Comparison of ENCODE assay signal across 18 cellular contexts in genomic region chr1:26603856-26604255, GRCh38.
"Had no signal": no experiment of that assay in that cellular context is flagged by ENCODE, and none has a peak within 500 bp of the region (broad histone marks: within the 10 kb centered on the region; RNA-seq: fewer than 3 reads in every experiment).

No MANE protein-coding gene starts in this region.

- H3K9me3 ChIP-seq: adrenal gland, ascending aorta, ovary, prostate gland, thyroid gland had no signal

- H3K27ac ChIP-seq: adrenal gland, ascending aorta, brain microvascular endothelial cell, ovary, prostate gland, thyroid gland had no signal

- DNase-seq: activated CD4-positive, alpha-beta T cell treated with anti-CD3 and anti-CD28 coated beads, Interleukin-2, amount 50 U/mL, for 4 hours; activated CD8-positive, alpha-beta memory T cell treated with anti-CD3 and anti-CD28 coated beads, Interleukin-2, amount 50 U/mL, for 4 hours; activated T-cell treated with anti-CD3 and anti-CD28 coated beads, Interleukin-2, amount 50 U/mL, for 24 hours; adrenal gland; brain microvascular endothelial cell; effector memory CD4-positive, alpha-beta T cell; hypothalamus; left ventricle myocardium superior; ovary; stimulated activated CD4-positive, alpha-beta T cell treated with anti-CD3 and anti-CD28 coated beads, Interleukin-4, amount 100 ng/mL, for 4 hours; stimulated activated naive CD8-positive, alpha-beta T cell treated with anti-CD3 and anti-CD28 coated beads, Interleukin-15, Interleukin-2, amounts not matched to agents 100 U/mL and 50 U/mL, for 24 hours; substantia nigra; T-helper 1 cell; thyroid gland had no signal

- H3K4me1 ChIP-seq: adrenal gland, ascending aorta, thyroid gland had no signal

- ATAC-seq: activated T-helper 17 cell treated with anti-CD3 and anti-CD28 coated beads, Interleukin-2, amount 50 U/mL, for 72 hours; esophagus mucosa; left ventricle myocardium superior; stimulated activated naive CD8-positive, alpha-beta T cell treated with anti-CD3 and anti-CD28 coated beads, Interleukin-15, Interleukin-2, amounts not matched to agents 100 U/mL and 50 U/mL, for 24 hours had no signal

- H3K27me3 ChIP-seq: adrenal gland, ascending aorta, ovary, thyroid gland had no signal

- H3K4me3 ChIP-seq: adrenal gland, ascending aorta, ovary, prostate gland, thyroid gland had no signal

- H3K36me3 ChIP-seq: adrenal gland, ascending aorta, brain microvascular endothelial cell, ovary, prostate gland, thyroid gland had no signal
